9 cellular contexts compared by ENCODE assay signal in the genomic region with DNA sequence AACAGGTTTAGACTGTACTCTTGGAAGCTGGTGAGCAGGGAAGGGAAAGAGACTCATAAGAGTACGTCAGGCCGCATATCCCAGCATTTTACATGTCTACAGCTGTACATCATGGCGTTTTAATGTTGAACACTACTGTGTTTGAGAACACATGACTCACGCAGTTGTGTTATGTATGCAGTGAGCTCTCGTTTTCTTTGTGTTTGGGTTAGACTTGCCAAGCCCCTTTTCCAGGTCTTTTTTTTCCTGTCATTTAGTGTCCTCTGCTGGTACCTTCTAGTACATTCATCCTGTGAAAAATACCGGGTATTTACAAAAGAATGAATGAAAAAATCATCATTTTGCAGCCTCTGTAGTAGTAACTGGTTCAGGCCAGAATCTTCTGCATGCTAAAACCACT. TPM values are rescaled to one million over a fixed set of nuclear protein-coding genes. Genes with fewer than 3 reads are reported as not detected.
DNase-seq lines count a peak whose midpoint lies in the region; ATAC-seq and TF ChIP-seq lines count a peak whose summit lies in the region.
"Had no signal": no experiment of that assay in that cellular context is flagged by ENCODE, and none has a peak within 500 bp of the region (broad histone marks: within the 10 kb centered on the region; RNA-seq: fewer than 3 reads in every experiment).

No MANE protein-coding gene starts in this region.

- peaks cover 0 to 2% (median 0%) of the 10 kb centered on the region in 5 experiments for H3K9me3 Mint-ChIP-seq in brain

- ATAC-seq in heart left ventricle (no peak), left lung (peak; percentile 56), HG02763 (IDR thresholded peaks at IDR 0.05; ENCODE audit: unreplicated experiment) (no peak), HG02852 (IDR thresholded peaks at IDR 0.05; ENCODE audit: unreplicated experiment) (no peak)

- WGBS in heart left ventricle, 4 donors: 49 to 68% (median 65%) methylated on average over 6 of the region's 6 CpGs

- H3K4me3 ChIP-seq in heart left ventricle (no peak overlapping the region), left lung (no peak overlapping the region)

- peak in 8 of 12 donors; percentile 16 to 32 (median 22) for TF ChIP-seq CTCF in heart left ventricle (IDR thresholded peaks at IDR 0.05)
- TF ChIP-seq CTCF in brain (conservative IDR thresholded peaks at IDR 0.05): peak; percentile 51 to 54
- no peak for TF ChIP-seq CTCF in left lung (IDR thresholded peaks at IDR 0.05)

- H3K4me1 ChIP-seq in heart left ventricle: peaks cover 0 to 13% (median 0%) of the 10 kb centered on the region in 12 donors
- H3K4me1 ChIP-seq in left lung: peaks cover 4 to 8% of the 10 kb centered on the region in 2 donors

- H3K36me3 ChIP-seq in heart left ventricle (peaks cover 0 to 53% (median 37%) of the 10 kb centered on the region in 9 donors), left lung (peaks cover 0 to 19% of the 10 kb centered on the region in 2 donors)

- no peak for TF ChIP-seq POLR2A in heart left ventricle (IDR thresholded peaks at IDR 0.05)

- peaks cover 63% of the 10 kb centered on the region for H3K36me3 Mint-ChIP-seq in brain

- DNase-seq in heart left ventricle: no peak
- DNase-seq in cardiac septum (ENCODE audit: low spot score): no peak
- DNase-seq in left lung: no peak
- DNase-seq in activated T-cell treated with anti-CD3 and anti-CD28 coated beads, Interleukin-2, amount 50 U/mL, for 1 hour: no peak
- no peak for DNase-seq in activated CD4-positive, CD25-positive, alpha-beta regulatory T cell (lab: John Stamatoyannopoulos, UW)
- DNase-seq: DND-41 had no signal

- H3K27ac Mint-ChIP-seq in brain: peak overlapping the region; percentile 13 to 88 (median 74)

- H3K27ac ChIP-seq in heart left ventricle (peak overlapping the region in 1 of 12 donors; percentile 38), left lung (no peak overlapping the region)

- H3K27me3 ChIP-seq in heart left ventricle: no peaks in the 10 kb centered on the region
- H3K27me3 ChIP-seq in left lung: no peaks in the 10 kb centered on the region

- H3K4me1 Mint-ChIP-seq in brain: peaks cover 7% of the 10 kb centered on the region

- no peak overlapping the region for H3K4me3 Mint-ChIP-seq in brain

- H3K27me3 Mint-ChIP-seq in brain: no peaks in the 10 kb centered on the region

- intact Hi-C loops in heart left ventricle (cut with DNase I) (loop anchor here in 4 of 10 donors (5.0 to 10.0 kb wide), 5 partner anchors 131 to 1451 kb away; partner anchors contain the start of gene SMPX (in 1 of the 4)), cardiac septum (cut with DNase I) (loop anchor here (10.0 kb wide), 1 partner anchor 131 kb away; no protein-coding TSS in a partner anchor), left lung (cut with DNase I) (no loop called here)

- no peaks in the 10 kb centered on the region for H3K9me3 ChIP-seq in heart left ventricle
- no peaks in the 10 kb centered on the region for H3K9me3 ChIP-seq in left lung

RNA-seq across cellular contexts. Expression of gene SMS, which starts 35.3 kb away (rescaled TPM):
- total RNA-seq in heart left ventricle: 10 to 100 TPM; 25.5 to 77.2 (median 50.2) TPM
- polyA plus RNA-seq in heart left ventricle: 100 to 1,000 TPM in 1 of 2 donors, 10 to 100 TPM in 1; 24.0 to 109 TPM
- total RNA-seq in cardiac septum: 74.9 TPM
- polyA plus RNA-seq in brain (ENCODE audit: insufficient read depth, low read depth, low replicate concordance): 147 TPM
- total RNA-seq in left lung: 10 to 100 TPM; 68.6 to 80.4 TPM

RNA-seq across cellular contexts. Expression of gene PHEX, which starts 56.3 kb away (rescaled TPM):
- total RNA-seq in heart left ventricle: under 1 TPM in 5 of 9 donors, not detected in 4; 0.11 to 0.53 (median 0.34) TPM
- polyA plus RNA-seq in heart left ventricle: under 1 TPM in 1 of 2 donors, not detected in 1; 0.01 TPM
- total RNA-seq in cardiac septum: 0.11 TPM
- 0.12 TPM for polyA plus RNA-seq in brain (ENCODE audit: insufficient read depth, low read depth, low replicate concordance)
- total RNA-seq in left lung: 1 to 10 TPM; 4.2 to 5.8 TPM

Comparison
In these comparisons a context has a peak if more than half of its experiments do, and no peak if none do; other contexts are left out.
1. CTCF ChIP-seq: peak in heart left ventricle (8 of 12) and brain (2 of 2); none in left lung (0 of 2).